9 cellular contexts compared by ENCODE assay signal in genomic region chr6:166830185-166830890, GRCh38.
DNase-seq lines count a peak whose midpoint lies in the region; ATAC-seq, FAIRE-seq and TF ChIP-seq lines count a peak whose summit lies in the region.
"Had no signal": no experiment of that assay in that cellular context is flagged by ENCODE, and none has a peak within 500 bp of the region (broad histone marks: within the 10 kb centered on the region; RNA-seq: fewer than 3 reads in every experiment).

No MANE protein-coding gene starts in this region.

- CTCF ChIA-PET in HepG2 (lab: Yijun Ruan, JAX; ENCODE audit: low intra/inter-chr PET ratio, low total read pairs): no interaction called here

- no peak overlapping the region for H3K9ac ChIP-seq in HepG2 (ENCODE audit: insufficient read depth, low read depth, low read length)

- H3K4me3 Mint-ChIP-seq in T-helper 17 cell: no peak overlapping the region

- TF ChIP-seq EP300 in HepG2 (IDR thresholded peaks at IDR 0.05; ENCODE audit: low read depth in 2 of 2, low read length in 2 of 2) (no peak), HepG2 (CRISPR knock-in tag; IDR thresholded peaks at IDR 0.05; ENCODE audit: borderline replicate concordance) (no peak)

- H3K79me2 ChIP-seq in HepG2 (ENCODE audit: insufficient read depth, low read length): no peaks in the 10 kb centered on the region

- peaks cover 5% of the 10 kb centered on the region for H3K36me3 Mint-ChIP-seq in T-helper 17 cell (ENCODE audit: low read depth)

- intact Hi-C loops in gastrocnemius medialis (cut with DNase I; ENCODE audit: low total_unique reads): no loop called here
- intact Hi-C loops in vagina (cut with DNase I): no loop called here
- intact Hi-C loops in HepG2 (cut with micrococcal nuclease; ENCODE audit: unreplicated experiment): no loop called here

- POLR2A ChIA-PET in HepG2 (lab: Yijun Ruan, JAX): no interaction called here

- H3K9me3 ChIP-seq in T-helper 17 cell (ENCODE audit: control insufficient read depth, low read length, poor library complexity, severe bottlenecking) (no peaks in the 10 kb centered on the region), gastrocnemius medialis (no peaks in the 10 kb centered on the region), vagina (no peaks in the 10 kb centered on the region), HepG2 (ENCODE audit: low read length) (no peaks in the 10 kb centered on the region)

- no peaks in the 10 kb centered on the region for H4K20me1 ChIP-seq in HepG2 (ENCODE audit: insufficient read depth, low read length)

- H3K4me1 ChIP-seq in gastrocnemius medialis (no peaks in the 10 kb centered on the region), vagina (no peaks in the 10 kb centered on the region), HepG2 (ENCODE audit: insufficient read depth, low read length) (no peaks in the 10 kb centered on the region)

- H3K4me3 ChIP-seq in gastrocnemius medialis (no peak overlapping the region), vagina (no peak overlapping the region), HepG2 (replicated peaks in 1 of 3; ENCODE audit: insufficient read depth in 1 of 3, low read depth in 2 of 3, low read length in 3 of 3) (no peak overlapping the region)

- no peak overlapping the region for H2AFZ ChIP-seq in HepG2 (ENCODE audit: low read length)

- ATAC-seq in HG03025 (IDR thresholded peaks at IDR 0.05; ENCODE audit: low FRiP score, unreplicated experiment) (peak; percentile 92), T-helper 17 cell (peak; percentile 39), gastrocnemius medialis (no peak), HepG2 (no peak)

- DNase-seq in GM10266 (ENCODE audit: extremely low spot score): peak; percentile 77
- peak; percentile 60 for DNase-seq in GM19239 (ENCODE audit: insufficient read length, low spot score)
- DNase-seq in T-helper 17 cell: no peak
- no peak for DNase-seq in gastrocnemius medialis
- no peak for DNase-seq in vagina (ENCODE audit: extremely low spot score in 2 of 2)
- DNase-seq in HepG2 (ENCODE audit: low spot score): no peak
- no peak for DNase-seq in amniotic stem cell (lab: John Stamatoyannopoulos, UW)

- WGBS in HepG2 (ENCODE audit: low lambda C conversion rate): 30% methylated on average over 8 of the region's 8 CpGs

- H3K27ac ChIP-seq in gastrocnemius medialis (no peak overlapping the region), vagina (no peak overlapping the region), HepG2 (ENCODE audit: extremely low read length, insufficient read depth, low read length) (no peak overlapping the region)
- H3K27ac ChIP-seq: VCaP had no signal

- H3K4me2 ChIP-seq in HepG2 (ENCODE audit: low read depth, low read length): no peak overlapping the region

- H3K27ac Mint-ChIP-seq in T-helper 17 cell: no peak overlapping the region

- in situ Hi-C loops in gastrocnemius medialis (cut with MboI; ENCODE audit: low sequenced_read_pairs in 4 of 4): no loop called here
- in situ Hi-C loops in HepG2 (cut with HindIII; ENCODE audit: extremely low pct_ligation_motif_present, low pct_unique_long_range_greater_than_20kb): no loop called here

- H3K27me3 ChIP-seq in gastrocnemius medialis: peaks cover 0 to 5% (median 0%) of the 10 kb centered on the region in 3 donors
- no peaks in the 10 kb centered on the region for H3K27me3 ChIP-seq in vagina
- no peaks in the 10 kb centered on the region; a peak in 1 of 5 replicates for H3K27me3 ChIP-seq in HepG2 (ENCODE audit: control insufficient read depth in 1 of 2, insufficient read depth in 2 of 2, low read length in 2 of 2)

- no peak for TF ChIP-seq POLR2A in gastrocnemius medialis (IDR thresholded peaks at IDR 0.05)
- TF ChIP-seq POLR2A in vagina (IDR thresholded peaks at IDR 0.05): no peak
- TF ChIP-seq POLR2A in HepG2 (IDR thresholded peaks at IDR 0.05; ENCODE audit: insufficient read depth in 1 of 2, low read depth in 2 of 2, low read length in 2 of 2): no peak

- no peak for TF ChIP-seq CTCF in GM10266 (IDR thresholded peaks at IDR 0.05; ENCODE audit: control insufficient read depth, insufficient read depth, low read depth, missing control alignments)
- no peak for TF ChIP-seq CTCF in gastrocnemius medialis (IDR thresholded peaks at IDR 0.05 in 4 of 5, conservative IDR thresholded peaks at IDR 0.05 in 1 of 5)
- no peak for TF ChIP-seq CTCF in vagina (IDR thresholded peaks at IDR 0.05)
- TF ChIP-seq CTCF in HepG2 (CRISPR knock-in tag; IDR thresholded peaks at IDR 0.05): no peak

- peak; percentile 98 for FAIRE-seq in GM19239 (lab: Jason Lieb, UNC)
- no peak for FAIRE-seq in HepG2 (lab: Jason Lieb, UNC)

- no peak for TF ChIP-seq RAD21 in HepG2 (CRISPR knock-in tag; IDR thresholded peaks at IDR 0.05)

- peaks cover 11% of the 10 kb centered on the region for H3K4me1 Mint-ChIP-seq in T-helper 17 cell

- H3K36me3 ChIP-seq in gastrocnemius medialis: no peaks in the 10 kb centered on the region
- no peaks in the 10 kb centered on the region for H3K36me3 ChIP-seq in vagina
- H3K36me3 ChIP-seq in HepG2 (replicated peaks in 1 of 2; ENCODE audit: control insufficient read depth in 1 of 2, insufficient read depth in 2 of 2, low read length in 2 of 2): no peaks in the 10 kb centered on the region

- BruUV-seq in HepG2 (replicated peaks; lab: Mats Ljungman, UMichigan): no TSS peak

- H3K27me3 Mint-ChIP-seq in T-helper 17 cell: no peaks in the 10 kb centered on the region

TF ChIP-seq in HepG2, 621 proteins besides CTCF, POLR2A, EP300 and RAD21:
- no peak for TF ChIP-seq ZBTB33 (CRISPR knock-in tag; IDR thresholded peaks at IDR 0.05)
- no peak for TF ChIP-seq ZNF224 (CRISPR knock-in tag; IDR thresholded peaks at IDR 0.05)
- TF ChIP-seq RFX1 (IDR thresholded peaks at IDR 0.05): no peak
- TF ChIP-seq GABPB1 (CRISPR knock-in tag; IDR thresholded peaks at IDR 0.05): no peak
- TF ChIP-seq ZNF326 (CRISPR knock-in tag; IDR thresholded peaks at IDR 0.05; ENCODE audit: borderline replicate concordance): no peak
- TF ChIP-seq ZNF275 (CRISPR knock-in tag; IDR thresholded peaks at IDR 0.05; ENCODE audit: borderline replicate concordance): no peak
- TF ChIP-seq RBFOX2 (IDR thresholded peaks at IDR 0.05; ENCODE audit: low read depth, low read length): no peak
- no peak for TF ChIP-seq FOXJ3 (CRISPR knock-in tag; IDR thresholded peaks at IDR 0.05; ENCODE audit: borderline replicate concordance)
- TF ChIP-seq, protein P1, sequence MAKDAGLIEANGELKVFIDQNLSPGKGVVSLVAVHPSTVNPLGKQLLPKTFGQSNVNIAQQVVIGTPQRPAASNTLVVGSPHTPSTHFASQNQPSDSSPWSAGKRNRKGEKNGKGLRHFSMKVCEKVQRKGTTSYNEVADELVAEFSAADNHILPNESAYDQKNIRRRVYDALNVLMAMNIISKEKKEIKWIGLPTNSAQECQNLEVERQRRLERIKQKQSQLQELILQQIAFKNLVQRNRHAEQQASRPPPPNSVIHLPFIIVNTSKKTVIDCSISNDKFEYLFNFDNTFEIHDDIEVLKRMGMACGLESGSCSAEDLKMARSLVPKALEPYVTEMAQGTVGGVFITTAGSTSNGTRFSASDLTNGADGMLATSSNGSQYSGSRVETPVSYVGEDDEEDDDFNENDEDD (CRISPR knock-in tag; IDR thresholded peaks at IDR 0.05; ENCODE audit: borderline replicate concordance): no peak
- TF ChIP-seq CEBPG (CRISPR knock-in tag; IDR thresholded peaks at IDR 0.05): no peak
- TF ChIP-seq MTF2 (CRISPR knock-in tag; IDR thresholded peaks at IDR 0.05; ENCODE audit: borderline replicate concordance): no peak
- TF ChIP-seq NR1H2 (CRISPR knock-in tag; IDR thresholded peaks at IDR 0.05; ENCODE audit: borderline replicate concordance, low read depth): no peak
- no peak for TF ChIP-seq AGO1 (IDR thresholded peaks at IDR 0.05; ENCODE audit: low read depth, low read length, poor library complexity, severe bottlenecking)

Comparison
In these comparisons a context has a peak if more than half of its experiments do, and no peak if none do; other contexts are left out.
1. DNase-seq: peak in GM10266 (single experiment) and GM19239 (single experiment); none in T-helper 17 cell (0 of 3), gastrocnemius medialis (0 of 2), vagina (0 of 2), HepG2 (single experiment) and amniotic stem cell (single experiment).
2. ATAC-seq: peak in HG03025 (single experiment) and T-helper 17 cell (single experiment); none in gastrocnemius medialis (0 of 2) and HepG2 (single experiment).